Comparison of ENCODE assay signal across 1 cellular context in the genomic region with DNA sequence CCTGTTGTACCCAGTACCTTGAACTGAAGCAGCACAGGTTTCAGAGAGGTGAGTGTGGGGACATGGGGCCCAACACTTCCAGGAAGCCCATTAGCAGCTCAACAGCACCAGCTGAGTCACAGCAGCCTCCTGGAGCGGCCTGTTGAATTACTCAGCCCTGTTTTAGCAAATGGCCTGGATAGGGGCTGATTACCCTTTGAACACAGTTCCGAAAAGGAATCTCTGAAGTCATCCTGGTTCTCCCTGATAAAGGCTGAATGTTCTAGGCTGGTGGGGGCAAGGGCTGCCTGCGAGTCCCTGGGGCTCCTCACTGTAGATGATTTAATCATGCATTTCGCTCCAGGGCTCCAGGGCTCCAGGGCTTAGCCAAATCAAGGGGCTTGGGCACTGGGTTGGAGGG.
TF ChIP-seq lines count a peak whose summit lies in the region.

No MANE protein-coding gene starts in this region.

TF ChIP-seq in K562, 482 proteins besides CTCF, POLR2A, EP300 and RAD21 (continued from another document and continues in another):
- TF ChIP-seq, protein P1, sequence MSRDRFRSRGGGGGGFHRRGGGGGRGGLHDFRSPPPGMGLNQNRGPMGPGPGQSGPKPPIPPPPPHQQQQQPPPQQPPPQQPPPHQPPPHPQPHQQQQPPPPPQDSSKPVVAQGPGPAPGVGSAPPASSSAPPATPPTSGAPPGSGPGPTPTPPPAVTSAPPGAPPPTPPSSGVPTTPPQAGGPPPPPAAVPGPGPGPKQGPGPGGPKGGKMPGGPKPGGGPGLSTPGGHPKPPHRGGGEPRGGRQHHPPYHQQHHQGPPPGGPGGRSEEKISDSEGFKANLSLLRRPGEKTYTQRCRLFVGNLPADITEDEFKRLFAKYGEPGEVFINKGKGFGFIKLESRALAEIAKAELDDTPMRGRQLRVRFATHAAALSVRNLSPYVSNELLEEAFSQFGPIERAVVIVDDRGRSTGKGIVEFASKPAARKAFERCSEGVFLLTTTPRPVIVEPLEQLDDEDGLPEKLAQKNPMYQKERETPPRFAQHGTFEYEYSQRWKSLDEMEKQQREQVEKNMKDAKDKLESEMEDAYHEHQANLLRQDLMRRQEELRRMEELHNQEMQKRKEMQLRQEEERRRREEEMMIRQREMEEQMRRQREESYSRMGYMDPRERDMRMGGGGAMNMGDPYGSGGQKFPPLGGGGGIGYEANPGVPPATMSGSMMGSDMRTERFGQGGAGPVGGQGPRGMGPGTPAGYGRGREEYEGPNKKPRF (IDR thresholded peaks at IDR 0.05; ENCODE audit: low read depth, low read length), result no peak
- 0 out of 2 replicates have a peak, but pooled peaks have one; percentile 17 for TF ChIP-seq RUNX1 (IDR thresholded peaks at IDR 0.05; ENCODE audit: low read depth)
- TF ChIP-seq ZNF232 (CRISPR knock-in tag; IDR thresholded peaks at IDR 0.05), result no peak
- no peak for TF ChIP-seq BMI1 (IDR thresholded peaks at IDR 0.05; ENCODE audit: low read length)
- TF ChIP-seq NBN (IDR thresholded peaks at IDR 0.05; ENCODE audit: low read depth), result peak; percentile 63; the same call in 1 of the 2 replicates
- TF ChIP-seq, protein P2, sequence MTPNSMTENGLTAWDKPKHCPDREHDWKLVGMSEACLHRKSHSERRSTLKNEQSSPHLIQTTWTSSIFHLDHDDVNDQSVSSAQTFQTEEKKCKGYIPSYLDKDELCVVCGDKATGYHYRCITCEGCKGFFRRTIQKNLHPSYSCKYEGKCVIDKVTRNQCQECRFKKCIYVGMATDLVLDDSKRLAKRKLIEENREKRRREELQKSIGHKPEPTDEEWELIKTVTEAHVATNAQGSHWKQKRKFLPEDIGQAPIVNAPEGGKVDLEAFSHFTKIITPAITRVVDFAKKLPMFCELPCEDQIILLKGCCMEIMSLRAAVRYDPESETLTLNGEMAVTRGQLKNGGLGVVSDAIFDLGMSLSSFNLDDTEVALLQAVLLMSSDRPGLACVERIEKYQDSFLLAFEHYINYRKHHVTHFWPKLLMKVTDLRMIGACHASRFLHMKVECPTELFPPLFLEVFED (CRISPR knock-in tag; conservative IDR thresholded peaks at IDR 0.05), result no peak
- TF ChIP-seq JUND (IDR thresholded peaks at IDR 0.05; ENCODE audit: borderline replicate concordance, low read depth, low read length), result peak; percentile 87
- TF ChIP-seq JUND (tag; IDR thresholded peaks at IDR 0.05; ENCODE audit: borderline replicate concordance, low read depth, low read length), result peak; percentile 91; the same call in 1 of the 3 replicates
- no peak for TF ChIP-seq HNRNPK (IDR thresholded peaks at IDR 0.05; ENCODE audit: low read depth, low read length, poor library complexity, severe bottlenecking)
- no peak for TF ChIP-seq ZNF311 (CRISPR knock-in tag; IDR thresholded peaks at IDR 0.05)
- no peak for TF ChIP-seq SREBF2 (CRISPR knock-in tag; IDR thresholded peaks at IDR 0.05)
- TF ChIP-seq ZKSCAN3 (CRISPR knock-in tag; IDR thresholded peaks at IDR 0.05), result no peak
- TF ChIP-seq CCAR2 (IDR thresholded peaks at IDR 0.05; ENCODE audit: low read depth, low read length), result no peak
- no peak for TF ChIP-seq E2F3 (CRISPR knock-in tag; IDR thresholded peaks at IDR 0.05)
- TF ChIP-seq KAT2B (IDR thresholded peaks at IDR 0.05; ENCODE audit: low read depth, low read length), result no peak
- no peak for TF ChIP-seq ZNF41 (CRISPR knock-in tag; conservative IDR thresholded peaks at IDR 0.05)
- 0 out of 2 replicates have a peak, but pooled peaks have one; percentile 27 for TF ChIP-seq CREM (IDR thresholded peaks at IDR 0.05; ENCODE audit: low read depth)
- no peak for TF ChIP-seq PHTF2 (CRISPR knock-in tag; IDR thresholded peaks at IDR 0.05)
- peak; percentile 96 for TF ChIP-seq CBFA2T3 (IDR thresholded peaks at IDR 0.05)
- no peak for TF ChIP-seq CBX1 (IDR thresholded peaks at IDR 0.05; ENCODE audit: low read depth)
- no peak for TF ChIP-seq FIP1L1 (IDR thresholded peaks at IDR 0.05; ENCODE audit: low read depth, low read length, poor library complexity, severe bottlenecking)
- TF ChIP-seq MYBL2 (IDR thresholded peaks at IDR 0.05; ENCODE audit: low read depth), result no peak
- TF ChIP-seq MYBL2 (CRISPR knock-in tag; IDR thresholded peaks at IDR 0.05; ENCODE audit: borderline replicate concordance), result no peak
- TF ChIP-seq GATAD2A (IDR thresholded peaks at IDR 0.05), result peak; percentile 70; the same call in 1 of the 2 replicates
- 0 out of 4 replicates have a peak, but pooled peaks of 1 of the 2 experiments have one; percentile 37 for TF ChIP-seq KDM4B (IDR thresholded peaks at IDR 0.05; ENCODE audit: borderline replicate concordance in 2 of 2, low read depth in 1 of 2)
- no peak for TF ChIP-seq NR3C1 (CRISPR knock-in tag; IDR thresholded peaks at IDR 0.05)
- TF ChIP-seq ZC3H4 (CRISPR knock-in tag; IDR thresholded peaks at IDR 0.05; ENCODE audit: borderline replicate concordance), result no peak
- TF ChIP-seq, protein P3, sequence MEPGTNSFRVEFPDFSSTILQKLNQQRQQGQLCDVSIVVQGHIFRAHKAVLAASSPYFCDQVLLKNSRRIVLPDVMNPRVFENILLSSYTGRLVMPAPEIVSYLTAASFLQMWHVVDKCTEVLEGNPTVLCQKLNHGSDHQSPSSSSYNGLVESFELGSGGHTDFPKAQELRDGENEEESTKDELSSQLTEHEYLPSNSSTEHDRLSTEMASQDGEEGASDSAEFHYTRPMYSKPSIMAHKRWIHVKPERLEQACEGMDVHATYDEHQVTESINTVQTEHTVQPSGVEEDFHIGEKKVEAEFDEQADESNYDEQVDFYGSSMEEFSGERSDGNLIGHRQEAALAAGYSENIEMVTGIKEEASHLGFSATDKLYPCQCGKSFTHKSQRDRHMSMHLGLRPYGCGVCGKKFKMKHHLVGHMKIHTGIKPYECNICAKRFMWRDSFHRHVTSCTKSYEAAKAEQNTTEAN (CRISPR knock-in tag; IDR thresholded peaks at IDR 0.05), result no peak
- TF ChIP-seq TAF9B (IDR thresholded peaks at IDR 0.05; ENCODE audit: partially characterized antibody), result no peak
- TF ChIP-seq, protein P4, sequence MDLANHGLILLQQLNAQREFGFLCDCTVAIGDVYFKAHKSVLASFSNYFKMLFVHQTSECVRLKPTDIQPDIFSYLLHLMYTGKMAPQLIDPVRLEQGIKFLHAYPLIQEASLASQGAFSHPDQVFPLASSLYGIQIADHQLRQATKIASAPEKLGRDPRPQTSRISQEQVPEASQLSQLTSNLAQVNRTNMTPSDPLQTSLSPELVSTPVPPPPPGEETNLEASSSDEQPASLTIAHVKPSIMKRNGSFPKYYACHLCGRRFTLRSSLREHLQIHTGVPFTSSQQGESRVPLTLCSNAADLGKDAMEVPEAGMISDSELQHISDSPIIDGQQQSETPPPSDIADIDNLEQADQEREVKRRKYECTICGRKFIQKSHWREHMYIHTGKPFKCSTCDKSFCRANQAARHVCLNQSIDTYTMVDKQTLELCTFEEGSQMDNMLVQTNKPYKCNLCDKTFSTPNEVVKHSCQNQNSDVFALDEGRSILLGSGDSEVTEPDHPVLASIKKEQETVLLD (IDR thresholded peaks at IDR 0.05), result no peak
- peak; percentile 81 for TF ChIP-seq STAT5A (IDR thresholded peaks at IDR 0.05; ENCODE audit: borderline replicate concordance, low read length)
- TF ChIP-seq, protein P5, sequence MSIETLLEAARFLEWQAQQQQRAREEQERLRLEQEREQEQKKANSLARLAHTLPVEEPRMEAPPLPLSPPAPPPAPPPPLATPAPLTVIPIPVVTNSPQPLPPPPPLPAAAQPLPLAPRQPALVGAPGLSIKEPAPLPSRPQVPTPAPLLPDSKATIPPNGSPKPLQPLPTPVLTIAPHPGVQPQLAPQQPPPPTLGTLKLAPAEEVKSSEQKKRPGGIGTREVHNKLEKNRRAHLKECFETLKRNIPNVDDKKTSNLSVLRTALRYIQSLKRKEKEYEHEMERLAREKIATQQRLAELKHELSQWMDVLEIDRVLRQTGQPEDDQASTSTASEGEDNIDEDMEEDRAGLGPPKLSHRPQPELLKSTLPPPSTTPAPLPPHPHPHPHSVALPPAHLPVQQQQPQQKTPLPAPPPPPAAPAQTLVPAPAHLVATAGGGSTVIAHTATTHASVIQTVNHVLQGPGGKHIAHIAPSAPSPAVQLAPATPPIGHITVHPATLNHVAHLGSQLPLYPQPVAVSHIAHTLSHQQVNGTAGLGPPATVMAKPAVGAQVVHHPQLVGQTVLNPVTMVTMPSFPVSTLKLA (conservative IDR thresholded peaks at IDR 0.05), result no peak
- no peak for TF ChIP-seq PHF21A (IDR thresholded peaks at IDR 0.05; ENCODE audit: borderline replicate concordance, low read depth)
- no peak for TF ChIP-seq ZNF239 (CRISPR knock-in tag; IDR thresholded peaks at IDR 0.05)
- peak; percentile 66 for TF ChIP-seq CTBP1 (IDR thresholded peaks at IDR 0.05; ENCODE audit: borderline replicate concordance)
- peak; percentile 62; the same call in 1 of the 2 replicates for TF ChIP-seq SOX6 (IDR thresholded peaks at IDR 0.05)
- peak; percentile 69 for TF ChIP-seq DACH1 (IDR thresholded peaks at IDR 0.05; ENCODE audit: partially characterized antibody)
- no peak for TF ChIP-seq HNRNPL (IDR thresholded peaks at IDR 0.05; ENCODE audit: low read depth, low read length)
- TF ChIP-seq, protein P6, sequence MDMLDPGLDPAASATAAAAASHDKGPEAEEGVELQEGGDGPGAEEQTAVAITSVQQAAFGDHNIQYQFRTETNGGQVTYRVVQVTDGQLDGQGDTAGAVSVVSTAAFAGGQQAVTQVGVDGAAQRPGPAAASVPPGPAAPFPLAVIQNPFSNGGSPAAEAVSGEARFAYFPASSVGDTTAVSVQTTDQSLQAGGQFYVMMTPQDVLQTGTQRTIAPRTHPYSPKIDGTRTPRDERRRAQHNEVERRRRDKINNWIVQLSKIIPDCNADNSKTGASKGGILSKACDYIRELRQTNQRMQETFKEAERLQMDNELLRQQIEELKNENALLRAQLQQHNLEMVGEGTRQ (CRISPR knock-in tag; IDR thresholded peaks at IDR 0.05), result no peak
- 0 out of 2 replicates have a peak, but pooled peaks have one; percentile 17 for TF ChIP-seq ZNF316 (IDR thresholded peaks at IDR 0.05)
- no peak for TF ChIP-seq ZNF644 (tag; IDR thresholded peaks at IDR 0.05; ENCODE audit: low read depth)
- TF ChIP-seq TAL1 (IDR thresholded peaks at IDR 0.05), result peak; percentile 82
- peak; percentile 32 to 72; a peak in 2 of 4 replicates for TF ChIP-seq TRIM24 (IDR thresholded peaks at IDR 0.05)
- TF ChIP-seq KDM2B (CRISPR knock-in tag; IDR thresholded peaks at IDR 0.05), result no peak
- TF ChIP-seq FOSL1 (tag; conservative IDR thresholded peaks at IDR 0.05), result peak; percentile 92
- no peak for TF ChIP-seq KLF1 (tag; IDR thresholded peaks at IDR 0.05)
- no peak for TF ChIP-seq ZNF175 (CRISPR knock-in tag; IDR thresholded peaks at IDR 0.05; ENCODE audit: low read depth)
- peak; percentile 81 for TF ChIP-seq NCOR1 (IDR thresholded peaks at IDR 0.05)
- no peak for TF ChIP-seq SRF (CRISPR knock-in tag; IDR thresholded peaks at IDR 0.05)
- TF ChIP-seq FOXM1 (IDR thresholded peaks at IDR 0.05; ENCODE audit: low read depth), result 0 out of 2 replicates have a peak, but pooled peaks have one; percentile 34
- no peak for TF ChIP-seq FOXM1 (CRISPR knock-in tag; IDR thresholded peaks at IDR 0.05; ENCODE audit: low read depth)
- 0 out of 2 replicates have a peak, but pooled peaks have one; percentile 57 for TF ChIP-seq DMBX1 (CRISPR knock-in tag; IDR thresholded peaks at IDR 0.05; ENCODE audit: borderline replicate concordance)
- TF ChIP-seq, protein P7, sequence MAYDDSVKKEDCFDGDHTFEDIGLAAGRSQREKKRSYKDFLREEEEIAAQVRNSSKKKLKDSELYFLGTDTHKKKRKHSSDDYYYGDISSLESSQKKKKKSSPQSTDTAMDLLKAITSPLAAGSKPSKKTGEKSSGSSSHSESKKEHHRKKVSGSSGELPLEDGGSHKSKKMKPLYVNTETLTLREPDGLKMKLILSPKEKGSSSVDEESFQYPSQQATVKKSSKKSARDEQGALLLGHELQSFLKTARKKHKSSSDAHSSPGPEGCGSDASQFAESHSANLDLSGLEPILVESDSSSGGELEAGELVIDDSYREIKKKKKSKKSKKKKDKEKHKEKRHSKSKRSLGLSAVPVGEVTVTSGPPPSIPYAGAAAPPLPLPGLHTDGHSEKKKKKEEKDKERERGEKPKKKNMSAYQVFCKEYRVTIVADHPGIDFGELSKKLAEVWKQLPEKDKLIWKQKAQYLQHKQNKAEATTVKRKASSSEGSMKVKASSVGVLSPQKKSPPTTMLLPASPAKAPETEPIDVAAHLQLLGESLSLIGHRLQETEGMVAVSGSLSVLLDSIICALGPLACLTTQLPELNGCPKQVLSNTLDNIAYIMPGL (CRISPR knock-in tag; IDR thresholded peaks at IDR 0.05), result no peak
- no peak for TF ChIP-seq ZNF324 (CRISPR knock-in tag; IDR thresholded peaks at IDR 0.05)
- no peak for TF ChIP-seq NR2F6 (CRISPR knock-in tag; IDR thresholded peaks at IDR 0.05)
- TF ChIP-seq ZNF699 (CRISPR knock-in tag; IDR thresholded peaks at IDR 0.05; ENCODE audit: insufficient replicate concordance), result no peak
- TF ChIP-seq TCF7 (IDR thresholded peaks at IDR 0.05; ENCODE audit: borderline replicate concordance), result peak; percentile 89; the same call in 1 of the 2 replicates
- no peak for TF ChIP-seq POLR3A (IDR thresholded peaks at IDR 0.05; ENCODE audit: borderline replicate concordance, extremely low read depth, insufficient read depth, insufficient read length)
- no peak for TF ChIP-seq TEAD2 (tag; IDR thresholded peaks at IDR 0.05)
- TF ChIP-seq SMARCE1 (IDR thresholded peaks at IDR 0.05), result peak; percentile 89
- TF ChIP-seq MTA3 (IDR thresholded peaks at IDR 0.05; ENCODE audit: borderline replicate concordance), result no peak; the same call in 1 of the 2 replicates
- peak; percentile 80; the same call in 1 of the 2 replicates for TF ChIP-seq EHMT2 (IDR thresholded peaks at IDR 0.05)
- TF ChIP-seq XRCC4 (IDR thresholded peaks at IDR 0.05; ENCODE audit: extremely low read depth, insufficient read depth, insufficient read length), result no peak
- 0 out of 2 replicates have a peak, but pooled peaks have one; percentile 41 for TF ChIP-seq BACH1 (tag; IDR thresholded peaks at IDR 0.05)
- 0 out of 4 replicates have a peak, but pooled peaks of 1 of the 2 experiments have one; percentile 16 for TF ChIP-seq NRF1 (conservative IDR thresholded peaks at IDR 0.05 in 1 of 2, IDR thresholded peaks at IDR 0.05 in 1 of 2)
- no peak for TF ChIP-seq JUNB (CRISPR knock-in tag; conservative IDR thresholded peaks at IDR 0.05)
- TF ChIP-seq, protein P8, sequence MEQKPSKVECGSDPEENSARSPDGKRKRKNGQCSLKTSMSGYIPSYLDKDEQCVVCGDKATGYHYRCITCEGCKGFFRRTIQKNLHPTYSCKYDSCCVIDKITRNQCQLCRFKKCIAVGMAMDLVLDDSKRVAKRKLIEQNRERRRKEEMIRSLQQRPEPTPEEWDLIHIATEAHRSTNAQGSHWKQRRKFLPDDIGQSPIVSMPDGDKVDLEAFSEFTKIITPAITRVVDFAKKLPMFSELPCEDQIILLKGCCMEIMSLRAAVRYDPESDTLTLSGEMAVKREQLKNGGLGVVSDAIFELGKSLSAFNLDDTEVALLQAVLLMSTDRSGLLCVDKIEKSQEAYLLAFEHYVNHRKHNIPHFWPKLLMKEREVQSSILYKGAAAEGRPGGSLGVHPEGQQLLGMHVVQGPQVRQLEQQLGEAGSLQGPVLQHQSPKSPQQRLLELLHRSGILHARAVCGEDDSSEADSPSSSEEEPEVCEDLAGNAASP (IDR thresholded peaks at IDR 0.05), result no peak
